Comparison of ENCODE assay signal across 11 cellular contexts in the genomic region with DNA sequence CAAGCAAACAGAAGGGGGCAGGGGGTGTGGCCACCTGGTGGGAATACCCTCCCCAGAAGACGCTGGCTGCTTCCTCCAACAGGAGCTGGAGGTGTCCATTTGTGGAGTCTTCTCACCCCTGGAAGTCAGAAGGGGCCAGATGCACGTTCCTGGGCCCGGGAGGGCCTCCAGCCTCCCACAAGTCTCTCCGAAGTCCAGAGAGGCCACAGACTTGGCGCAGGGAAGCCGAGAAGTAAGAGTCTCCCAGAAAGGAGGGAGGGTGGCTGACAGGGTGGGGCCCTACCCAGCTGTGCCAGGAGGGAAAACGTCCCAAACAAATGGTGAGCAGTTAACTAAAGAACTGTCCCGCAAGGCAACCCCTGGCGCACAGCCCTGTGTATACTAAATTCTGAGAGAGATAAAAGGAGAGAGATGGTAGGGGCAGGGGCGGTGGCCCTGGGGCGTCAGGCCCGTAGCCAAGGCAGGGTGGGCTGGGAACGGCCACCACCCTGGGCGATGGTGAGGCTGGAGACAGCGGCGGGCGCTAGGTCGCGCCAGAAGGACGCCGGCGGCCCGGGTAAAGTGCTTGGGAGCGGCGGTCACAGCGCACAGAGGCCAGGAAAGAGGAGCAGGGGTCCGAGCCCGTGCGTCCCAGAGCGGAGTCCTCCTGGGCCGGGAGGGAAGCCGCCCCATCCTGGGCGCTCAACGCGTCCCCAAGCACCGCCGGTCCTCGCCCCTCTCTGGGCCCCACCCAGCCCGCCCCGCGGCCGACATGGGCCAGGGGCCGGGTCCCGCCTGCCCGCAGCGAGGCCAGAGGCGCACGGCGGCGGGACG. TPM values are rescaled to one million over a fixed set of nuclear protein-coding genes. Genes with fewer than 3 reads are reported as not detected.
DNase-seq lines count a peak whose midpoint lies in the region; ATAC-seq, FAIRE-seq and TF ChIP-seq lines count a peak whose summit lies in the region.
"Had no signal": no experiment of that assay in that cellular context is flagged by ENCODE, and none has a peak within 500 bp of the region (broad histone marks: within the 10 kb centered on the region; RNA-seq: fewer than 3 reads in every experiment).

No MANE protein-coding gene starts in this region.

- peaks cover 21% of the 10 kb centered on the region for H3K4me1 Mint-ChIP-seq in CD8-positive, alpha-beta T cell (ENCODE audit: low read depth)
- H3K4me1 Mint-ChIP-seq in activated CD4-positive, alpha-beta T cell treated with anti-CD3 and anti-CD28 coated beads for 36 hours: peaks cover 14% of the 10 kb centered on the region

- no peak for TF ChIP-seq POLR2A in IMR-90 (IDR thresholded peaks at IDR 0.05; ENCODE audit: low read depth, low read length)
- TF ChIP-seq POLR2A in H1 (IDR thresholded peaks at IDR 0.05; ENCODE audit: control extremely low read depth in 1 of 2, low read depth in 2 of 2, low read length in 2 of 2): no peak

- peak overlapping the region; percentile 68 for H3K4me3 Mint-ChIP-seq in CD8-positive, alpha-beta T cell
- no peak overlapping the region for H3K4me3 Mint-ChIP-seq in activated CD4-positive, alpha-beta T cell treated with anti-CD3 and anti-CD28 coated beads for 36 hours

- TF ChIP-seq EP300 in H1 (IDR thresholded peaks at IDR 0.05; ENCODE audit: borderline replicate concordance in 1 of 2, low read depth in 2 of 2, low read length in 2 of 2): no peak

- H3K56ac ChIP-seq in IMR-90 (ENCODE audit: extremely low read depth, insufficient read depth, low read length) (no peak overlapping the region), H1 (replicated peaks; ENCODE audit: insufficient read length, low read depth, low read length) (no peak overlapping the region)

- H3K36me3 ChIP-seq in CD8-positive, alpha-beta T cell (ENCODE audit: insufficient read depth, low read length): no peaks in the 10 kb centered on the region
- H3K36me3 ChIP-seq in IMR-90 (ENCODE audit: control insufficient read depth, insufficient read depth, low read length) (no peaks in the 10 kb centered on the region), H1 (ENCODE audit: control insufficient read depth in 2 of 4, insufficient read depth in 4 of 4, low read length in 3 of 4) (no peaks in the 10 kb centered on the region), neuronal stem cell (replicated peaks in 1 of 2; ENCODE audit: control insufficient read depth in 2 of 2, insufficient read depth in 2 of 2, low read length in 2 of 2) (no peaks in the 10 kb centered on the region)
- H3K36me3 ChIP-seq: Peyer's patch had no signal

- H3K9me3 ChIP-seq in CD8-positive, alpha-beta T cell (ENCODE audit: low read length): no peaks in the 10 kb centered on the region
- H3K9me3 ChIP-seq in IMR-90 (ENCODE audit: control insufficient read depth, insufficient read depth, low read length) (no peaks in the 10 kb centered on the region; the same call in 1 of the 2 replicates), H1 (ENCODE audit: insufficient read depth in 2 of 2, low read depth in 1 of 2, low read length in 1 of 2) (no peaks in the 10 kb centered on the region), neuronal stem cell (replicated peaks in 1 of 2; ENCODE audit: control insufficient read depth in 2 of 2, insufficient read depth in 1 of 2, low read depth in 1 of 2, low read length in 2 of 2) (no peaks in the 10 kb centered on the region)
- H3K9me3 ChIP-seq: Peyer's patch had no signal

- H3K79me2 ChIP-seq in H1 (ENCODE audit: control insufficient read depth in 1 of 2, insufficient read depth in 2 of 2, low read length in 2 of 2): no peaks in the 10 kb centered on the region

- peaks cover 21% of the 10 kb centered on the region; the same call in 1 of the 2 replicates for H3K23me2 ChIP-seq in H1 (ENCODE audit: low read depth, low read length)

- no peak overlapping the region for H4K91ac ChIP-seq in IMR-90 (ENCODE audit: insufficient read depth, low read depth, low read length)
- H4K91ac ChIP-seq in H1 (replicated peaks; ENCODE audit: insufficient read length, low read length): no peak overlapping the region
- H4K91ac ChIP-seq in neuronal stem cell (ENCODE audit: low read depth, low read length, poor library complexity): no peak overlapping the region

- TF ChIP-seq RAD21 in IMR-90 (IDR thresholded peaks at IDR 0.05; ENCODE audit: low read length): no peak
- TF ChIP-seq RAD21 in H1 (IDR thresholded peaks at IDR 0.05 in 1 of 2, conservative IDR thresholded peaks at IDR 0.05 in 1 of 2; ENCODE audit: low read depth in 2 of 2, low read length in 2 of 2): peak in 1 of 2 experiments; percentile 3; a peak in 1 of 4 replicates

- no peaks in the 10 kb centered on the region for H3K36me3 Mint-ChIP-seq in CD8-positive, alpha-beta T cell
- H3K36me3 Mint-ChIP-seq in activated CD4-positive, alpha-beta T cell treated with anti-CD3 and anti-CD28 coated beads for 36 hours (ENCODE audit: low read depth): no peaks in the 10 kb centered on the region

- DNase-seq in CD8-positive, alpha-beta T cell: no peak
- DNase-seq in IMR-90: no peak
- peak in 1 of 2 experiments; percentile 73 for DNase-seq in H1 (ENCODE audit: low read depth in 1 of 2, low spot score in 2 of 2)
- no peak for DNase-seq in neuronal stem cell (ENCODE audit: low spot score)
- DNase-seq in effector CD8-positive, alpha-beta T cell (lab: John Stamatoyannopoulos, UW): no peak
- no peak for DNase-seq in left lobe of liver (ENCODE audit: low spot score)
- no peak for DNase-seq in activated CD4-positive, alpha-beta T cell treated with anti-CD3 and anti-CD28 coated beads for 36 hours
- DNase-seq: kidney glomerular epithelial cell, Peyer's patch had no signal

- ATAC-seq in CD8-positive, alpha-beta T cell: no peak
- ATAC-seq in IMR-90 (ENCODE audit: low read depth) (peak; percentile 15), GM19463 (IDR thresholded peaks at IDR 0.05; ENCODE audit: unreplicated experiment) (no peak), left lobe of liver (no peak)
- ATAC-seq in activated CD4-positive, alpha-beta T cell treated with anti-CD3 and anti-CD28 coated beads for 36 hours: no peak

- H3K23ac ChIP-seq in IMR-90 (ENCODE audit: low read depth, low read length) (no peak overlapping the region), H1 (ENCODE audit: insufficient read length) (no peak overlapping the region), neuronal stem cell (ENCODE audit: low read depth, low read length, poor library complexity) (peak overlapping the region; percentile 69)

- H2BK20ac ChIP-seq in IMR-90 (ENCODE audit: low read depth, low read length) (no peak overlapping the region), H1 (ENCODE audit: low read length) (no peak overlapping the region)

- no peak overlapping the region for H2BK120ac ChIP-seq in IMR-90 (ENCODE audit: low read depth, low read length)
- H2BK120ac ChIP-seq in H1 (replicated peaks; ENCODE audit: low read depth, low read length): no peak overlapping the region
- no peak overlapping the region for H2BK120ac ChIP-seq in neuronal stem cell (ENCODE audit: low read depth, low read length)

- H3K14ac ChIP-seq in IMR-90 (replicated peaks; ENCODE audit: low read depth, low read length): no peak overlapping the region
- H3K14ac ChIP-seq in H1 (ENCODE audit: insufficient read length): no peak overlapping the region
- H3K14ac ChIP-seq in neuronal stem cell (ENCODE audit: low read length): no peak overlapping the region

- H3K4ac ChIP-seq in IMR-90 (ENCODE audit: low read depth, low read length): no peak overlapping the region
- no peak overlapping the region for H3K4ac ChIP-seq in H1 (replicated peaks; ENCODE audit: insufficient read length, low read depth, low read length)
- H3K4ac ChIP-seq in neuronal stem cell (ENCODE audit: low read length): no peak overlapping the region

- CTCF ChIA-PET in CD8-positive, alpha-beta T cell (lab: Charles Lee): no interaction called here
- CTCF ChIA-PET in IMR-90 (lab: Yijun Ruan, JAX): no interaction called here
- CTCF ChIA-PET in H1 (lab: Charles Lee; ENCODE audit: partially characterized antibody): interaction anchor here (0.9 to 1.0 kb wide), 2 partner anchors 60 to 69 kb away, joined by 3 read pairs; no protein-coding TSS in a partner anchor
- CTCF ChIA-PET in activated CD4-positive, alpha-beta T cell treated with anti-CD3 and anti-CD28 coated beads for 36 hours (lab: Charles Lee): interaction anchor here (0.6 kb wide), 1 partner anchor 438 kb away, joined by 4 read pairs; no protein-coding TSS in a partner anchor

- no peak overlapping the region for H2BK12ac ChIP-seq in H1 (ENCODE audit: low read depth, low read length)
- H2BK12ac ChIP-seq in neuronal stem cell (ENCODE audit: low read length): no peak overlapping the region

- WGBS in IMR-90 (ENCODE audit: extremely low coverage in 2 of 2, insufficient read length in 1 of 2), 2 experiments: 1% methylated on average over 16 of the region's 51 CpGs; no CpG with 5 or more reads in 1 of the 2 experiments
- 16% methylated on average over 30 of the region's 51 CpGs; no CpG with 5 or more reads in 1 of the 2 experiments for WGBS in H1 (ENCODE audit: extremely low coverage in 1 of 2, insufficient coverage in 1 of 2, insufficient read length in 1 of 2, insufficient replicate concordance in 2 of 2, low coverage in 1 of 2, low lambda C conversion rate in 2 of 2, missing lambda C conversion rate in 1 of 2), 2 experiments
- WGBS in neuronal stem cell (ENCODE audit: extremely low coverage in 2 of 2, insufficient read length in 2 of 2, insufficient replicate concordance in 1 of 2), 2 donors: no CpG with 5 or more reads among the region's 51 CpGs

- no peak overlapping the region for H3K27ac ChIP-seq in CD8-positive, alpha-beta T cell (ENCODE audit: low read depth, low read length)
- H3K27ac ChIP-seq in IMR-90 (ENCODE audit: insufficient read depth, low read length): no peak overlapping the region
- H3K27ac ChIP-seq in H1 (ENCODE audit: low read depth, low read length): no peak overlapping the region
- H3K27ac ChIP-seq in neuronal stem cell (replicated peaks; ENCODE audit: low read length): no peak overlapping the region
- H3K27ac ChIP-seq: Peyer's patch had no signal

- no peak overlapping the region for H2AK5ac ChIP-seq in IMR-90 (ENCODE audit: low read depth, low read length)
- no peak overlapping the region for H2AK5ac ChIP-seq in H1 (ENCODE audit: low read depth, low read length)
- H2AK5ac ChIP-seq in neuronal stem cell (ENCODE audit: low read depth, low read length): no peak overlapping the region

- no peak overlapping the region for H3K9ac ChIP-seq in IMR-90 (ENCODE audit: low read depth, low read length)
- no peak overlapping the region for H3K9ac ChIP-seq in H1 (replicated peaks in 1 of 4; ENCODE audit: extremely low read depth in 1 of 4, low read depth in 3 of 4, low read length in 3 of 4)
- H3K9ac ChIP-seq in neuronal stem cell (ENCODE audit: low read depth, low read length, poor library complexity): no peak overlapping the region

- in situ Hi-C loops in IMR-90 (cut with MboI; ENCODE audit: low sequenced_read_pairs): no loop called here

- no peak overlapping the region for H3K4me3 ChIP-seq in CD8-positive, alpha-beta T cell (ENCODE audit: low read depth, low read length)
- H3K4me3 ChIP-seq in IMR-90 (ENCODE audit: insufficient read depth, low read depth, low read length) (no peak overlapping the region), H1 (ENCODE audit: extremely low read depth in 1 of 4, insufficient read depth in 2 of 4, low read depth in 3 of 4, low read length in 4 of 4) (peak overlapping the region; percentile 1 to 51 (median 24); a peak in 4 of 8 replicates), neuronal stem cell (ENCODE audit: low read length in 2 of 2) (no peak overlapping the region)

- H4K5ac ChIP-seq in IMR-90 (ENCODE audit: low read depth, low read length) (no peak overlapping the region), H1 (ENCODE audit: insufficient read length, low read depth, low read length) (no peak overlapping the region)

- TF ChIP-seq CTCF in CD8-positive, alpha-beta T cell (IDR thresholded peaks at IDR 0.05): no peak
- no peak for TF ChIP-seq CTCF in IMR-90 (conservative IDR thresholded peaks at IDR 0.05; ENCODE audit: low read depth, low read length)
- peak in 1 of 3 experiments; percentile 3; a peak in 1 of 4 replicates for TF ChIP-seq CTCF in H1 (IDR thresholded peaks at IDR 0.05; ENCODE audit: control extremely low read depth in 1 of 3, insufficient read depth in 1 of 3, low read depth in 1 of 3, low read length in 3 of 3)

- POLR2A ChIA-PET in CD8-positive, alpha-beta T cell (lab: Charles Lee): no interaction called here
- POLR2A ChIA-PET in IMR-90 (lab: Charles Lee; ENCODE audit: unreplicated experiment) (no interaction called here), H1 (lab: Charles Lee; ENCODE audit: partially characterized antibody) (interaction anchor here (0.7 to 1.0 kb wide), 3 partner anchors 14 to 62 kb away, joined by 3 read pairs; no protein-coding TSS in a partner anchor)
- POLR2A ChIA-PET in activated CD4-positive, alpha-beta T cell treated with anti-CD3 and anti-CD28 coated beads for 36 hours (lab: Charles Lee): no interaction called here

- dilution Hi-C loops in IMR-90 (cut with HindIII; ENCODE audit: low sequenced_read_pairs, unreplicated experiment): no loop called here

- peaks cover 29% of the 10 kb centered on the region for H3K27me3 Mint-ChIP-seq in CD8-positive, alpha-beta T cell (ENCODE audit: low read depth)
- peaks cover 36% of the 10 kb centered on the region for H3K27me3 Mint-ChIP-seq in activated CD4-positive, alpha-beta T cell treated with anti-CD3 and anti-CD28 coated beads for 36 hours

- H4K20me1 ChIP-seq in IMR-90 (ENCODE audit: insufficient read depth, low read length) (peaks cover 15% of the 10 kb centered on the region), H1 (replicated peaks in 1 of 2; ENCODE audit: control insufficient read depth in 1 of 2, insufficient read depth in 2 of 2, low read length in 2 of 2) (peaks cover 3 to 24% of the 10 kb centered on the region in 2 experiments)

- H3K4me1 ChIP-seq in CD8-positive, alpha-beta T cell (ENCODE audit: insufficient read depth, low read length): peaks cover 17% of the 10 kb centered on the region
- H3K4me1 ChIP-seq in IMR-90 (ENCODE audit: control insufficient read depth, insufficient read depth, low read length) (peaks cover 8% of the 10 kb centered on the region; the same call in 1 of the 2 replicates), H1 (replicated peaks in 1 of 4; ENCODE audit: control insufficient read depth in 3 of 4, insufficient read depth in 4 of 4, low read length in 3 of 4) (peaks cover 0 to 8% (median 6%) of the 10 kb centered on the region in 4 experiments; a peak in 6 of 7 replicates), neuronal stem cell (ENCODE audit: control insufficient read depth in 2 of 2, insufficient read depth in 1 of 2, low read depth in 1 of 2, low read length in 2 of 2) (peaks cover 4 to 8% of the 10 kb centered on the region in 2 donors)

- peak overlapping the region; percentile 41 for H2AFZ ChIP-seq in IMR-90 (replicated peaks; ENCODE audit: low read length, poor library complexity)
- no peak overlapping the region for H2AFZ ChIP-seq in H1 (ENCODE audit: low read length)
- H2AFZ ChIP-seq in neuronal stem cell (ENCODE audit: low read length): no peak overlapping the region

- no peak overlapping the region for H3K27ac Mint-ChIP-seq in CD8-positive, alpha-beta T cell
- no peak overlapping the region for H3K27ac Mint-ChIP-seq in activated CD4-positive, alpha-beta T cell treated with anti-CD3 and anti-CD28 coated beads for 36 hours

- H4K8ac ChIP-seq in IMR-90 (ENCODE audit: low read depth in 2 of 2, low read length in 2 of 2) (no peak overlapping the region), H1 (ENCODE audit: extremely low read depth, insufficient read depth, low read length) (no peak overlapping the region), neuronal stem cell (ENCODE audit: low read depth, low read length) (no peak overlapping the region)

- no TSS peak for BruUV-seq in IMR-90 (replicated peaks; lab: Mats Ljungman, UMichigan)

- H2BK15ac ChIP-seq in IMR-90 (ENCODE audit: low read depth, low read length) (no peak overlapping the region), H1 (ENCODE audit: low read length) (no peak overlapping the region), neuronal stem cell (ENCODE audit: low read length) (no peak overlapping the region)

- FAIRE-seq in H1 (lab: Jason Lieb, UNC): no peak
- FAIRE-seq: colon had no signal

- H3K79me1 ChIP-seq in IMR-90 (ENCODE audit: low read depth in 1 of 2, low read length in 2 of 2) (peaks cover 3% of the 10 kb centered on the region in 2 experiments; a peak in 3 of 4 replicates), H1 (ENCODE audit: low read depth, low read length) (no peaks in the 10 kb centered on the region), neuronal stem cell (ENCODE audit: low read depth, low read length) (no peaks in the 10 kb centered on the region)

- H3K27me3 ChIP-seq in CD8-positive, alpha-beta T cell (ENCODE audit: insufficient read depth, low read length): peaks cover 29% of the 10 kb centered on the region
- H3K27me3 ChIP-seq in IMR-90 (ENCODE audit: control insufficient read depth, insufficient read depth, low read length): peaks cover 51% of the 10 kb centered on the region
- peaks cover 19 to 61% (median 46%) of the 10 kb centered on the region in 4 experiments for H3K27me3 ChIP-seq in H1 (replicated peaks in 1 of 4; ENCODE audit: control insufficient read depth in 3 of 4, extremely low read depth in 1 of 4, insufficient read depth in 3 of 4, low read length in 3 of 4)
- peaks cover 19 to 70% (median 64%) of the 10 kb centered on the region in 3 experiments for H3K27me3 ChIP-seq in neuronal stem cell (ENCODE audit: control insufficient read depth in 3 of 3, insufficient read depth in 3 of 3, low read depth in 1 of 3, low read length in 3 of 3)

- H2BK5ac ChIP-seq in IMR-90 (ENCODE audit: low read depth, low read length, poor library complexity, severe bottlenecking) (no peak overlapping the region), H1 (ENCODE audit: low read depth, low read length) (no peak overlapping the region), neuronal stem cell (ENCODE audit: low read length) (no peak overlapping the region)

- no peak overlapping the region for H3K18ac ChIP-seq in IMR-90 (ENCODE audit: low read depth, low read length)
- no peak overlapping the region for H3K18ac ChIP-seq in H1 (ENCODE audit: extremely low read depth, low read length)
- peak overlapping the region; percentile 33 for H3K18ac ChIP-seq in neuronal stem cell (ENCODE audit: low read length)

- peaks cover 2% of the 10 kb centered on the region; the same call in 1 of the 2 replicates for H3K9me1 ChIP-seq in IMR-90 (ENCODE audit: insufficient read depth, low read length)

- H3K4me2 ChIP-seq in IMR-90 (ENCODE audit: low read depth, low read length) (no peak overlapping the region), H1 (ENCODE audit: insufficient read depth in 1 of 2, low read depth in 2 of 2, low read length in 2 of 2) (peak overlapping the region; percentile 42 to 80), neuronal stem cell (ENCODE audit: insufficient read depth, low read length, poor library complexity, severe bottlenecking) (peak overlapping the region; percentile 72)

- intact Hi-C loops in CD8-positive, alpha-beta T cell (cut with DNase I, micrococcal nuclease): no loop called here
- intact Hi-C loops in IMR-90 (cut with micrococcal nuclease): no loop called here
- intact Hi-C loops in activated CD4-positive, alpha-beta T cell treated with anti-CD3 and anti-CD28 coated beads for 36 hours (cut with DNase I, micrococcal nuclease): no loop called here

- H2AK9ac ChIP-seq in IMR-90 (replicated peaks; ENCODE audit: low read depth, low read length, poor library complexity): no peak overlapping the region

- no peaks in the 10 kb centered on the region for H3K9me3 Mint-ChIP-seq in CD8-positive, alpha-beta T cell
- no peaks in the 10 kb centered on the region for H3K9me3 Mint-ChIP-seq in activated CD4-positive, alpha-beta T cell treated with anti-CD3 and anti-CD28 coated beads for 36 hours (ENCODE audit: low read depth)

RNA-seq across cellular contexts. Expression of a gene that starts 1.2 kb away (rescaled TPM):
- total RNA-seq in CD8-positive, alpha-beta T cell: under 1 TPM; 0.06 to 0.30 TPM
- total RNA-seq in IMR-90 (2012; rRNA removed): under 0.01 TPM in 1 of 2 replicates, not detected in the other
- polyA plus RNA-seq in IMR-90 (2012; rRNA removed): 0.06 and 0.09 TPM in 2 replicates
- polyA plus RNA-seq in IMR-90 (2012; cell fraction: cytosol; rRNA removed): 0.02 TPM in 1 of 2 replicates, not detected in the other
- 0.37 and 0.48 TPM in 2 replicates for polyA plus RNA-seq in IMR-90 (2012; cell fraction: nucleus; rRNA removed; ENCODE audit: low replicate concordance)
- total RNA-seq in H1 (2021; fragmentation: NEBNext Ultra II Directional; extraction: Animal tissue kit (Norgen Biotek cat#: 25700)): 0.94 and 1.8 TPM in 2 replicates
- polyA plus RNA-seq in H1 (2011; rRNA removed): 0.42 and 0.58 TPM in 2 replicates
- polyA plus RNA-seq in H1 (2011; cell fraction: cytosol; rRNA removed): 0.48 TPM
- 3.5 TPM for polyA plus RNA-seq in H1 (2011; cell fraction: nucleus; rRNA removed)
- 0.48 to 1.5 TPM (median 0.97 TPM) in 4 replicates for polyA plus RNA-seq in H1 (2012, experiment 1 of 2)
- 0.43 TPM for polyA plus RNA-seq in H1 (2012, experiment 2 of 2)
- 0.77 TPM for polyA plus RNA-seq in H1 (2013, experiment 1 of 2)
- 0.31 TPM for polyA plus RNA-seq in H1 (2013, experiment 2 of 2)
- 0.47 and 0.80 TPM in 2 replicates for polyA minus RNA-seq in H1 (2011; rRNA and poly(A)+ RNA removed)
- polyA minus RNA-seq in H1 (2011; cell fraction: cytosol; rRNA and poly(A)+ RNA removed): 0.37 TPM
- 0.90 TPM for polyA minus RNA-seq in H1 (2011; cell fraction: nucleus; rRNA and poly(A)+ RNA removed)
- 0.14 TPM for polyA plus RNA-seq in neuronal stem cell (2013, experiment 1 of 2)
- polyA plus RNA-seq in neuronal stem cell (2013, experiment 2 of 2): 0.22 TPM
- 0.08 TPM for total RNA-seq in left lobe of liver
- under 1 TPM; 0.25 to 0.76 TPM for total RNA-seq in activated CD4-positive, alpha-beta T cell treated with anti-CD3 and anti-CD28 coated beads for 36 hours

RNA-seq across cellular contexts. Expression of a gene that starts 20.4 kb away (rescaled TPM):
- 100 to 1,000 TPM; 565 to 567 TPM for total RNA-seq in CD8-positive, alpha-beta T cell
- total RNA-seq in IMR-90 (2012; rRNA removed) (26.2 and 71.9 TPM in 2 replicates), left lobe of liver (109 TPM)
- polyA plus RNA-seq in IMR-90 (2012; rRNA removed) (131 and 154 TPM in 2 replicates), H1 (2011; rRNA removed) (66.8 and 133 TPM in 2 replicates)
- 17.4 and 27.5 TPM in 2 replicates for polyA plus RNA-seq in IMR-90 (2012; cell fraction: cytosol; rRNA removed)
- 9.8 and 38.0 TPM in 2 replicates for polyA plus RNA-seq in IMR-90 (2012; cell fraction: nucleus; rRNA removed; ENCODE audit: low replicate concordance)
- total RNA-seq in H1 (2021; fragmentation: NEBNext Ultra II Directional; extraction: Animal tissue kit (Norgen Biotek cat#: 25700)): 521 and 545 TPM in 2 replicates
- polyA plus RNA-seq in H1 (2011; cell fraction: cytosol; rRNA removed): 234 TPM
- 28.4 TPM for polyA plus RNA-seq in H1 (2011; cell fraction: nucleus; rRNA removed)
- polyA plus RNA-seq in H1 (2012, experiment 1 of 2): 870 to 2,565 TPM (median 1,339 TPM) in 4 replicates
- 330 TPM for polyA plus RNA-seq in H1 (2012, experiment 2 of 2)
- 1,194 TPM for polyA plus RNA-seq in H1 (2013, experiment 1 of 2)
- 1,207 TPM for polyA plus RNA-seq in H1 (2013, experiment 2 of 2)
- polyA minus RNA-seq in H1 (2011; rRNA and poly(A)+ RNA removed): 27.6 and 29.8 TPM in 2 replicates
- 49.7 TPM for polyA minus RNA-seq in H1 (2011; cell fraction: cytosol; rRNA and poly(A)+ RNA removed)
- 47.9 TPM for polyA minus RNA-seq in H1 (2011; cell fraction: nucleus; rRNA and poly(A)+ RNA removed)
- 1,500 TPM for polyA plus RNA-seq in neuronal stem cell (2013, experiment 1 of 2)
- 1,497 TPM for polyA plus RNA-seq in neuronal stem cell (2013, experiment 2 of 2)
- 100 to 1,000 TPM; 392 to 475 TPM for total RNA-seq in activated CD4-positive, alpha-beta T cell treated with anti-CD3 and anti-CD28 coated beads for 36 hours

RNA-seq across cellular contexts. Expression of a gene that starts 27.0 kb away (rescaled TPM):
- 1 to 10 TPM; 5.1 to 5.2 TPM for total RNA-seq in CD8-positive, alpha-beta T cell
- total RNA-seq in IMR-90 (2012; rRNA removed): 2.7 and 3.9 TPM in 2 replicates
- 17.2 and 42.9 TPM in 2 replicates for polyA plus RNA-seq in IMR-90 (2012; rRNA removed)
- polyA plus RNA-seq in IMR-90 (2012; cell fraction: cytosol; rRNA removed): 4.7 and 5.1 TPM in 2 replicates
- 181 and 244 TPM in 2 replicates for polyA plus RNA-seq in IMR-90 (2012; cell fraction: nucleus; rRNA removed; ENCODE audit: low replicate concordance)
- total RNA-seq in H1 (2021; fragmentation: NEBNext Ultra II Directional; extraction: Animal tissue kit (Norgen Biotek cat#: 25700)): 3.9 and 4.2 TPM in 2 replicates
- polyA plus RNA-seq in H1 (2011; rRNA removed): 5.4 and 15.9 TPM in 2 replicates
- polyA plus RNA-seq in H1 (2011; cell fraction: cytosol; rRNA removed): 9.2 TPM
- 47.4 TPM for polyA plus RNA-seq in H1 (2011; cell fraction: nucleus; rRNA removed)
- polyA plus RNA-seq in H1 (2012, experiment 1 of 2): 2.6 to 5.0 TPM (median 3.8 TPM) in 4 replicates
- polyA plus RNA-seq in H1 (2012, experiment 2 of 2): 2.8 TPM
- polyA plus RNA-seq in H1 (2013, experiment 1 of 2): 4.3 TPM
- 3.0 TPM for polyA plus RNA-seq in H1 (2013, experiment 2 of 2)
- 4.7 and 6.1 TPM in 2 replicates for polyA minus RNA-seq in H1 (2011; rRNA and poly(A)+ RNA removed)
- 5.7 TPM for polyA minus RNA-seq in H1 (2011; cell fraction: cytosol; rRNA and poly(A)+ RNA removed)
- 17.2 TPM for polyA minus RNA-seq in H1 (2011; cell fraction: nucleus; rRNA and poly(A)+ RNA removed)
- 0.68 TPM for polyA plus RNA-seq in neuronal stem cell (2013, experiment 1 of 2)
- 0.66 TPM for polyA plus RNA-seq in neuronal stem cell (2013, experiment 2 of 2)
- total RNA-seq in left lobe of liver: 17.7 TPM
- total RNA-seq in activated CD4-positive, alpha-beta T cell treated with anti-CD3 and anti-CD28 coated beads for 36 hours: 10 to 100 TPM; 13.5 to 15.2 TPM

RNA-seq across cellular contexts. Expression of a gene that starts 56.8 kb away (rescaled TPM):
- total RNA-seq in CD8-positive, alpha-beta T cell: 1 to 10 TPM; 1.7 to 2.2 TPM
- 53.9 and 61.7 TPM in 2 replicates for total RNA-seq in IMR-90 (2012; rRNA removed)
- 36.4 and 37.2 TPM in 2 replicates for polyA plus RNA-seq in IMR-90 (2012; rRNA removed)
- polyA plus RNA-seq in IMR-90 (2012; cell fraction: cytosol; rRNA removed): 23.0 and 23.1 TPM in 2 replicates
- polyA plus RNA-seq in IMR-90 (2012; cell fraction: nucleus; rRNA removed; ENCODE audit: low replicate concordance): 8.0 and 15.4 TPM in 2 replicates
- 105 and 106 TPM in 2 replicates for total RNA-seq in H1 (2021; fragmentation: NEBNext Ultra II Directional; extraction: Animal tissue kit (Norgen Biotek cat#: 25700))
- 67.4 and 68.4 TPM in 2 replicates for polyA plus RNA-seq in H1 (2011; rRNA removed)
- polyA plus RNA-seq in H1 (2011; cell fraction: cytosol; rRNA removed): 70.0 TPM
- 53.5 TPM for polyA plus RNA-seq in H1 (2011; cell fraction: nucleus; rRNA removed)
- 72.0 to 85.5 TPM (median 82.2 TPM) in 4 replicates for polyA plus RNA-seq in H1 (2012, experiment 1 of 2)
- 66.0 TPM for polyA plus RNA-seq in H1 (2012, experiment 2 of 2)
- 80.2 TPM for polyA plus RNA-seq in H1 (2013, experiment 1 of 2)
- polyA plus RNA-seq in H1 (2013, experiment 2 of 2): 101 TPM
- polyA minus RNA-seq in H1 (2011; rRNA and poly(A)+ RNA removed): 101 and 111 TPM in 2 replicates
- 77.6 TPM for polyA minus RNA-seq in H1 (2011; cell fraction: cytosol; rRNA and poly(A)+ RNA removed)
- 47.2 TPM for polyA minus RNA-seq in H1 (2011; cell fraction: nucleus; rRNA and poly(A)+ RNA removed)
- 38.1 TPM for polyA plus RNA-seq in neuronal stem cell (2013, experiment 1 of 2)
- polyA plus RNA-seq in neuronal stem cell (2013, experiment 2 of 2): 38.5 TPM
- 25.9 TPM for total RNA-seq in left lobe of liver
- total RNA-seq in activated CD4-positive, alpha-beta T cell treated with anti-CD3 and anti-CD28 coated beads for 36 hours: 10 to 100 TPM; 31.9 to 35.4 TPM

Comparison
In these comparisons a context has a peak if more than half of its experiments do, and no peak if none do; other contexts are left out.
1. H3K4me3 ChIP-seq: peak in H1 (4 of 4); none in CD8-positive, alpha-beta T cell (single experiment), IMR-90 (single experiment) and neuronal stem cell (0 of 2).
2. CTCF ChIA-PET loops: an anchor here in H1 (0.9 to 1.0 kb wide) and activated CD4-positive, alpha-beta T cell treated with anti-CD3 and anti-CD28 coated beads for 36 hours (0.6 kb wide); none called in CD8-positive, alpha-beta T cell and IMR-90.